Comparison of ENCODE assay signal across 1 cellular context in genomic region chr10:101041252-101041761, GRCh38.
TF ChIP-seq lines count a peak whose summit lies in the region.

No MANE protein-coding gene starts in this region.

TF ChIP-seq in HepG2, 621 proteins besides CTCF, POLR2A, EP300 and RAD21 (continued from another document):
- TF ChIP-seq ZUFSP (CRISPR knock-in tag; IDR thresholded peaks at IDR 0.05; ENCODE audit: borderline replicate concordance) (no peak), KLF15 (CRISPR knock-in tag; IDR thresholded peaks at IDR 0.05; ENCODE audit: borderline replicate concordance) (no peak), ZBTB14 (CRISPR knock-in tag; IDR thresholded peaks at IDR 0.05) (no peak), KDM2A (CRISPR knock-in tag; IDR thresholded peaks at IDR 0.05; ENCODE audit: borderline replicate concordance, low read depth) (0 out of 2 replicates have a peak, but pooled peaks have one; percentile 21), ZNF251 (CRISPR knock-in tag; IDR thresholded peaks at IDR 0.05) (no peak), HDAC1 (CRISPR knock-in tag; IDR thresholded peaks at IDR 0.05) (no peak), ZNF292 (CRISPR knock-in tag; IDR thresholded peaks at IDR 0.05; ENCODE audit: borderline replicate concordance, low read depth) (no peak), XRCC5 (optimal IDR thresholded peaks at IDR 0.05; ENCODE audit: low read length) (peak; percentile 52), ATF6 (CRISPR knock-in tag; conservative IDR thresholded peaks at IDR 0.05) (no peak), ZNF234 (CRISPR knock-in tag; conservative IDR thresholded peaks at IDR 0.05) (no peak), ZNF138 (CRISPR knock-in tag; IDR thresholded peaks at IDR 0.05; ENCODE audit: low read depth) (no peak), ZNF225 (CRISPR knock-in tag; IDR thresholded peaks at IDR 0.05) (no peak), ZBTB42 (CRISPR knock-in tag; IDR thresholded peaks at IDR 0.05) (no peak), UBTF (CRISPR knock-in tag; IDR thresholded peaks at IDR 0.05) (no peak), ZNF343 (CRISPR knock-in tag; IDR thresholded peaks at IDR 0.05) (no peak), SKIL (CRISPR knock-in tag; IDR thresholded peaks at IDR 0.05; ENCODE audit: borderline replicate concordance) (no peak), ZNF691 (CRISPR knock-in tag; IDR thresholded peaks at IDR 0.05; ENCODE audit: borderline replicate concordance, low read depth) (no peak), STAG1 (CRISPR knock-in tag; IDR thresholded peaks at IDR 0.05) (peak; percentile 75)
